7 cellular contexts compared by ENCODE assay signal in genomic region chr12:3135522-3136461, GRCh38. TPM values are rescaled to one million over a fixed set of nuclear protein-coding genes. Genes with fewer than 3 reads are reported as not detected.
DNase-seq lines count a peak whose midpoint lies in the region; ATAC-seq and TF ChIP-seq lines count a peak whose summit lies in the region.

No MANE protein-coding gene starts in this region.

- TF ChIP-seq CTCF in GM10248 (IDR thresholded peaks at IDR 0.05; ENCODE audit: control extremely low read depth, extremely low read depth, low read depth, missing control alignments) (peak; percentile 84), astrocyte of the cerebellum (IDR thresholded peaks at IDR 0.05; ENCODE audit: low read depth, low read length, missing control alignments) (peak; percentile 74), gastrocnemius medialis (IDR thresholded peaks at IDR 0.05 in 4 of 5, conservative IDR thresholded peaks at IDR 0.05 in 1 of 5) (peak; percentile 79 to 93 (median 88))

- in situ Hi-C loops in SK-MEL-5 (cut with HindIII; ENCODE audit: low pct_unique_long_range_greater_than_20kb, low sequenced_read_pairs) (no loop called here), astrocyte of the cerebellum (cut with HindIII; ENCODE audit: low sequenced_read_pairs) (no loop called here), gastrocnemius medialis (cut with MboI; ENCODE audit: low sequenced_read_pairs in 4 of 4) (loop anchor here (5.0 to 25.0 kb wide), 5 partner anchors 61 to 652 kb away; partner anchors contain the start of gene TSPAN9 (in 2 of the 4))

- H3K27me3 ChIP-seq in MG63: no peaks in the 10 kb centered on the region
- no peaks in the 10 kb centered on the region for H3K27me3 ChIP-seq in gastrocnemius medialis

- H3K9me3 ChIP-seq in MG63 (no peaks in the 10 kb centered on the region), gastrocnemius medialis (no peaks in the 10 kb centered on the region)

- H3K27ac ChIP-seq in gastrocnemius medialis: no peak overlapping the region

- TF ChIP-seq POLR2A in gastrocnemius medialis (IDR thresholded peaks at IDR 0.05): no peak

- CTCF ChIA-PET in GM10248 (lab: Yijun Ruan, JAX): interaction anchor here (0.6 to 7.0 kb wide), 21 partner anchors 9 to 164 kb away, joined by 3 to 128 read pairs (median 4); no protein-coding TSS in a partner anchor

- intact Hi-C loops in gastrocnemius medialis (cut with DNase I; ENCODE audit: low total_unique reads): loop anchor here (1.0 to 2.0 kb wide), 2 partner anchors 65 to 140 kb away; no protein-coding TSS in a partner anchor

- POLR2A ChIA-PET in GM10248 (lab: Yijun Ruan, JAX): no interaction called here

- H3K36me3 ChIP-seq in MG63 (no peaks in the 10 kb centered on the region), gastrocnemius medialis (no peaks in the 10 kb centered on the region)

- peaks cover 10 to 27% of the 10 kb centered on the region in 2 donors for H3K4me1 ChIP-seq in gastrocnemius medialis

- no peak overlapping the region for H3K4me3 ChIP-seq in MG63
- H3K4me3 ChIP-seq in astrocyte of the cerebellum (ENCODE audit: low read depth, low read length): no peak overlapping the region
- H3K4me3 ChIP-seq in gastrocnemius medialis: no peak overlapping the region

- ATAC-seq in gastrocnemius medialis: peak; percentile 75 to 79
- ATAC-seq in HG03280 (IDR thresholded peaks at IDR 0.05; ENCODE audit: unreplicated experiment): no peak

- DNase-seq in GM10248 (ENCODE audit: extremely low spot score): peak; percentile 86
- peak; percentile 24 for DNase-seq in MG63
- peak; percentile 79 for DNase-seq in SK-MEL-5 (ENCODE audit: low read depth, low spot score)
- DNase-seq in astrocyte of the cerebellum (ENCODE audit: low read depth): peak; percentile 79
- peak; percentile 11 to 37 for DNase-seq in hippocampal formation (lab: John Stamatoyannopoulos, UW)
- peak; percentile 26 to 46 for DNase-seq in gastrocnemius medialis

RNA-seq across cellular contexts. Expression of gene TSPAN9, which starts 58.6 kb away (rescaled TPM):
- total RNA-seq in MG63 (2014; rRNA removed; shearing (Covaris generic); ENCODE audit: low replicate concordance): 25.8 and 31.0 TPM in 2 replicates
- total RNA-seq in SK-MEL-5 (2014; rRNA removed; shearing (Covaris generic)): 14.2 and 19.3 TPM in 2 replicates
- 22.6 and 27.5 TPM in 2 replicates for polyA plus RNA-seq in SK-MEL-5 (2015; cell fraction: cytosol; rRNA removed)
- polyA plus RNA-seq in SK-MEL-5 (2015; cell fraction: nucleus; rRNA removed): 21.7 and 26.8 TPM in 2 replicates
- total RNA-seq in gastrocnemius medialis: 1 to 10 TPM; 4.7 to 9.4 (median 7.4) TPM

Comparison
In these comparisons a context has a peak if more than half of its experiments do, and no peak if none do; other contexts are left out.
1. DNase-seq: peak in every context shown above with its lines; median percentile 86 in GM10248; 79 in SK-MEL-5; 79 in astrocyte of the cerebellum; 36 in gastrocnemius medialis; 24 in MG63; 24 in hippocampal formation.
2. in situ Hi-C loops: an anchor here in gastrocnemius medialis (5.0 to 25.0 kb wide); none called in SK-MEL-5 and astrocyte of the cerebellum.